9 cellular contexts compared by ENCODE assay signal in the genomic region with DNA sequence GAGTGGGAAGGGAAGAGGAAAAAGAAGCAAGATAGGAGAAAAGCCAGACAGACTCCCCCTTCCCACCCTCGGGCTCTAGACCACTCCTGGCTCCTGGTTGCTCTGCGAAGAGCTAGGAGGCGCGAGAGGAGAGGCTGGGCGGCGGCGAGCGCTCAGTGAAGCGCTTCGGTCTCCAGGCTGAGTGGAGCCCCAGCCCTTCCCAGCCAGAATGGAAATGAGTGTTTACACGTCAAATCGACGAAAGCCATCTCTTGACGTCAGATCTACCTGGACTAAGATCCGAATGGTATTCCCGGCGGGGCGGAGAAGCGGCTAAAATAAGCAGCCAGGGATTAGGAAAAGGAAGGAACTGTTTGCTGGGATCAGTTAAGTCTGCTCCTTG. TPM values are rescaled to one million over a fixed set of nuclear protein-coding genes. Genes with fewer than 3 reads are reported as not detected.
A peak's percentile ranks its signal among the peaks of the same experiment; 100 is the strongest.
DNase-seq lines count a peak whose midpoint lies in the region; ATAC-seq and TF ChIP-seq lines count a peak whose summit lies in the region.
"Had no signal": no experiment of that assay in that cellular context is flagged by ENCODE, and none has a peak within 500 bp of the region (broad histone marks: within the 10 kb centered on the region; RNA-seq: fewer than 3 reads in every experiment).

PCSK1 (minus strand) TSS at position 183 of the 382 bp plus-strand sequence. CDS start 206 bp downstream, outside the sequence.

- H3K27ac ChIP-seq in neural progenitor cell: no peak within 1 kb of the TSS
- no peak within 1 kb of the TSS for H3K27ac ChIP-seq in PC-3 (ENCODE audit: low read length)
- H3K27ac ChIP-seq in PC-9: no peak within 1 kb of the TSS
- H3K27ac ChIP-seq: SK-N-MC had no signal

- H3K27me3 Mint-ChIP-seq in neural progenitor cell (ENCODE audit: insufficient read depth, low read depth): peaks cover 20% of the 10 kb centered on the region

- H3K4me3 ChIP-seq in astrocyte of the cerebellum (ENCODE audit: low read depth, low read length) (peak within 1 kb of the TSS; percentile 32), neural progenitor cell (peak within 1 kb of the TSS; percentile 75), PC-3 (ENCODE audit: low read length) (no peak within 1 kb of the TSS), PC-9 (no peak within 1 kb of the TSS)
- H3K4me3 ChIP-seq: SK-N-MC had no signal

- H3K27me3 ChIP-seq in neural progenitor cell (peaks cover 87% of the 10 kb centered on the region), PC-3 (ENCODE audit: low read length) (peaks cover 3% of the 10 kb centered on the region; the same call in 1 of the 2 replicates), PC-9 (ENCODE audit: insufficient read depth, low read depth) (peaks cover 20% of the 10 kb centered on the region)

- H4K20me1 ChIP-seq in neural progenitor cell (ENCODE audit: low read depth) (peaks cover 24% of the 10 kb centered on the region), PC-3 (ENCODE audit: low read length) (no peaks in the 10 kb centered on the region), PC-9 (ENCODE audit: insufficient read depth) (no peaks in the 10 kb centered on the region)

- TF ChIP-seq CTCF in astrocyte of the cerebellum (IDR thresholded peaks at IDR 0.05; ENCODE audit: low read depth, low read length, missing control alignments) (no peak), neural progenitor cell (IDR thresholded peaks at IDR 0.05) (no peak), PC-3 (conservative IDR thresholded peaks at IDR 0.05; ENCODE audit: low read depth, low read length) (no peak), PC-9 (conservative IDR thresholded peaks at IDR 0.05) (no peak)

- peak; percentile 27 for DNase-seq in Daoy (ENCODE audit: low read depth)
- peak; percentile 52 for DNase-seq in NCI-H1417 treated with DMSO at 0.1 percent for 48 hours (lab: John Stamatoyannopoulos, UW)
- DNase-seq in astrocyte of the cerebellum (ENCODE audit: low read depth): no peak
- peak; percentile 70 for DNase-seq in neural progenitor cell (ENCODE audit: low spot score)
- DNase-seq in activated CD4-positive, alpha-beta T cell treated with anti-CD3 and anti-CD28 coated beads for 1 hour: no peak
- no peak for DNase-seq in PC-3
- DNase-seq in PC-9: no peak
- DNase-seq in central memory CD4-positive, alpha-beta T cell: no peak

- intact Hi-C loops in PC-3 (cut with micrococcal nuclease): no loop called here
- intact Hi-C loops in PC-9 (cut with micrococcal nuclease; ENCODE audit: unreplicated experiment): no loop called here

- no peaks in the 10 kb centered on the region for H3K9me3 ChIP-seq in neural progenitor cell (ENCODE audit: low read depth)
- no peaks in the 10 kb centered on the region for H3K9me3 ChIP-seq in PC-3 (ENCODE audit: low read length)
- no peaks in the 10 kb centered on the region for H3K9me3 ChIP-seq in PC-9 (ENCODE audit: insufficient read depth, low read depth)

- CTCF ChIA-PET in PC-3 (lab: Charles Lee): no interaction called here
- CTCF ChIA-PET in PC-9 (lab: Charles Lee): no interaction called here

- ATAC-seq in PC-3: no peak

- H3K9ac ChIP-seq in neural progenitor cell (no peak within 1 kb of the TSS), PC-3 (ENCODE audit: low read length) (no peak within 1 kb of the TSS)

- in situ Hi-C loops in astrocyte of the cerebellum (cut with HindIII; ENCODE audit: low sequenced_read_pairs): no loop called here

- H3K36me3 Mint-ChIP-seq in neural progenitor cell: no peaks in the 10 kb centered on the region

- H3F3A ChIP-seq in neural progenitor cell (ENCODE audit: low read depth) (peaks cover 15% of the 10 kb centered on the region), PC-3 (ENCODE audit: low read length, unreplicated experiment) (no peaks in the 10 kb centered on the region), PC-9 (ENCODE audit: insufficient read depth, low read depth) (no peaks in the 10 kb centered on the region)

- peaks cover 37% of the 10 kb centered on the region for H3K4me1 Mint-ChIP-seq in neural progenitor cell

- H3K79me2 ChIP-seq in neural progenitor cell (ENCODE audit: low read depth) (no peaks in the 10 kb centered on the region), PC-3 (ENCODE audit: low read length) (no peaks in the 10 kb centered on the region), PC-9 (ENCODE audit: low read depth) (no peaks in the 10 kb centered on the region)

- no peaks in the 10 kb centered on the region for H3K9me2 ChIP-seq in PC-3 (replicated peaks; ENCODE audit: low read length)
- no peaks in the 10 kb centered on the region for H3K9me2 ChIP-seq in PC-9 (ENCODE audit: insufficient read depth)

- H3K27ac Mint-ChIP-seq in neural progenitor cell: no peak within 1 kb of the TSS

- H3K4me1 ChIP-seq in neural progenitor cell: peaks cover 16% of the 10 kb centered on the region
- H3K4me1 ChIP-seq in PC-3 (ENCODE audit: insufficient read depth, low read length): no peaks in the 10 kb centered on the region
- H3K4me1 ChIP-seq in PC-9 (replicated peaks; ENCODE audit: insufficient read depth): no peaks in the 10 kb centered on the region

- BruUV-seq in PC-3 (replicated peaks; lab: Mats Ljungman, UMichigan) (no TSS peak), PC-9 (replicated peaks; lab: Mats Ljungman, UMichigan) (no TSS peak)

- POLR2A ChIA-PET in PC-3 (lab: Charles Lee; ENCODE audit: unreplicated experiment): no interaction called here
- POLR2A ChIA-PET in PC-9 (lab: Charles Lee; ENCODE audit: unreplicated experiment): no interaction called here

- H3K4me3 Mint-ChIP-seq in neural progenitor cell: peak within 1 kb of the TSS; percentile 91

- H3K9me3 Mint-ChIP-seq in neural progenitor cell: no peaks in the 10 kb centered on the region

- peak within 1 kb of the TSS; percentile 93 for H2AFZ ChIP-seq in neural progenitor cell (replicated peaks)
- no peak within 1 kb of the TSS for H2AFZ ChIP-seq in PC-3 (ENCODE audit: low read length)
- no peak within 1 kb of the TSS for H2AFZ ChIP-seq in PC-9

- H3K36me3 ChIP-seq in neural progenitor cell (no peaks in the 10 kb centered on the region), PC-3 (ENCODE audit: low read depth, low read length) (no peaks in the 10 kb centered on the region), PC-9 (ENCODE audit: low read depth) (no peaks in the 10 kb centered on the region)

- H3K4me2 ChIP-seq in neural progenitor cell: peak within 1 kb of the TSS; percentile 99
- H3K4me2 ChIP-seq in PC-3 (ENCODE audit: low read length): no peak within 1 kb of the TSS
- H3K4me2 ChIP-seq in PC-9: no peak within 1 kb of the TSS

RNA-seq across cellular contexts. Expression of gene PCSK1, which starts in this region (rescaled TPM):
- 0.98 and 2.2 TPM in 2 replicates for total RNA-seq in Daoy (2014; rRNA removed; shearing (Covaris generic))
- total RNA-seq in neural progenitor cell (ENCODE audit: low replicate concordance) (2.3 and 3.9 TPM in 2 replicates), PC-3 (2014; rRNA removed) (not detected in 2 replicates), PC-9 (2021) (not detected in 2 replicates)

Comparison
In these comparisons a context has a peak if more than half of its experiments do, and no peak if none do; other contexts are left out.
1. DNase-seq: peak in Daoy (single experiment), NCI-H1417 treated with DMSO at 0.1 percent for 48 hours (single experiment) and neural progenitor cell (single experiment); none in astrocyte of the cerebellum (single experiment), activated CD4-positive, alpha-beta T cell treated with anti-CD3 and anti-CD28 coated beads for 1 hour (single experiment), PC-3 (single experiment), PC-9 (0 of 2) and central memory CD4-positive, alpha-beta T cell (single experiment).
2. H3K4me3 ChIP-seq: peak in astrocyte of the cerebellum (single experiment) and neural progenitor cell (single experiment); none in PC-3 (single experiment) and PC-9 (single experiment).